In genomic region chr4:5721923-5722322, GRCh38 we compare ENCODE assay signal across 1 cellular context.
TF ChIP-seq lines count a peak whose summit lies in the region.

No MANE protein-coding gene starts in this region.

TF ChIP-seq in HepG2, 621 proteins besides CTCF, POLR2A, EP300 and RAD21:
- TF ChIP-seq ZNF768 (CRISPR knock-in tag; IDR thresholded peaks at IDR 0.05) (peak; percentile 96), ELF1 (CRISPR knock-in tag; IDR thresholded peaks at IDR 0.05) (no peak), ZMYM3 (CRISPR knock-in tag; IDR thresholded peaks at IDR 0.05) (peak; percentile 85), KDM1A (CRISPR knock-in tag; IDR thresholded peaks at IDR 0.05) (peak; percentile 37; the same call in 1 of the 2 replicates), ZBTB44 (CRISPR knock-in tag; IDR thresholded peaks at IDR 0.05) (no peak), ZFY (CRISPR knock-in tag; IDR thresholded peaks at IDR 0.05) (0 out of 2 replicates have a peak, but pooled peaks have one; percentile 1), ZNF503 (CRISPR knock-in tag; IDR thresholded peaks at IDR 0.05) (0 out of 2 replicates have a peak, but pooled peaks have one; percentile 14), ZNF772 (CRISPR knock-in tag; IDR thresholded peaks at IDR 0.05) (0 out of 2 replicates have a peak, but pooled peaks have one; percentile 13), HNF4A (CRISPR knock-in tag; IDR thresholded peaks at IDR 0.05) (no peak), ZFP36 (IDR thresholded peaks at IDR 0.05; ENCODE audit: borderline replicate concordance, low read depth, low read length, partially characterized antibody) (peak; percentile 5), RCOR2 (CRISPR knock-in tag; IDR thresholded peaks at IDR 0.05) (peak; percentile 41; the same call in 1 of the 2 replicates), IRF2 (CRISPR knock-in tag; IDR thresholded peaks at IDR 0.05) (no peak)
